8 cellular contexts compared by ENCODE assay signal in the genomic region with DNA sequence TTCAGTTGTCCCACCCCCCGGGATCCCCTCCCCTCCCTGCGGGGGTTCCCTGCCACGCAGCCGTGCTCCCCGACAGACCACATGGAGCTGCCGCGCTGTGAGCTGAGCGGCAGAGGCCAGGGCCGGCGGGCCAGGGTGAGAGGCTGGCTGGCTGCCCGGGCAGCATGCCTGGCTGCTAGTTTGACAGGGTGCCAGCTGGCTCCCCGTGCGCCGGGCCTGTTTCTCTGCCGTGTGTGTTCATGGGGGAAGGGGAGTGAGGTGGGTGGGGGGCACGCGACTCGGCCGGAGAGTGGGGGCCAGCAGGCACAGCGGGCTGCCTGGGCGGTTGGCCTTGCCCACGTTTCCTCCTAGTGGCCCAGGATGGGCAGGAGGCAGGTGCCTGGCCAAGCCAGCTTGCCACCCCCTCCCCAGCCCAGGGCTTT. TPM values are rescaled to one million over a fixed set of nuclear protein-coding genes. Genes with fewer than 3 reads are reported as not detected.
DNase-seq lines count a peak whose midpoint lies in the region; ATAC-seq, FAIRE-seq and TF ChIP-seq lines count a peak whose summit lies in the region.

No MANE protein-coding gene starts in this region.

- no peaks in the 10 kb centered on the region for H3K9me3 Mint-ChIP-seq in chondrocyte (ENCODE audit: low read depth)

- CTCF ChIA-PET in A673 (lab: Charles Lee): interaction anchor here (0.6 to 1.8 kb wide), 4 partner anchors 11 to 512 kb away, joined by 4 to 6 read pairs (median 6); no protein-coding TSS in a partner anchor
- CTCF ChIA-PET in SK-N-SH (lab: Yijun Ruan, JAX): interaction anchor here (0.6 to 7.2 kb wide), 32 partner anchors 8 to 177 kb away, joined by 3 to 104 read pairs (median 8); partner anchors contain the start of gene BAHCC1

- no peak overlapping the region for H3K27ac Mint-ChIP-seq in chondrocyte (ENCODE audit: unreplicated experiment)

- no peak for TF ChIP-seq CTCF in A673 (conservative IDR thresholded peaks at IDR 0.05; ENCODE audit: low read depth, low read length)
- no peak for TF ChIP-seq CTCF in SK-N-SH (IDR thresholded peaks at IDR 0.05)
- TF ChIP-seq CTCF in spleen (IDR thresholded peaks at IDR 0.05 in 8 of 11, conservative IDR thresholded peaks at IDR 0.05 in 3 of 11): no peak
- no peak for TF ChIP-seq CTCF in chondrocyte (IDR thresholded peaks at IDR 0.05)
- no peak for TF ChIP-seq CTCF in D721Med (IDR thresholded peaks at IDR 0.05; ENCODE audit: insufficient read depth, missing control alignments)

- no peaks in the 10 kb centered on the region; the same call in 1 of the 2 replicates for H3K79me2 ChIP-seq in SK-N-SH (ENCODE audit: insufficient read depth)

- H3K4me3 ChIP-seq in A673 (ENCODE audit: low read depth, low read length, poor library complexity, severe bottlenecking) (peak overlapping the region; percentile 21), SK-N-SH (ENCODE audit: low read depth in 2 of 2, low read length in 1 of 2) (peak overlapping the region in 1 of 2 experiments; percentile 4; a peak in 1 of 4 replicates), spleen (peak overlapping the region in 1 of 8 donors; percentile 33)

- no peak overlapping the region for H2AFZ ChIP-seq in SK-N-SH (ENCODE audit: low read depth)

- H3K4me1 ChIP-seq in A673 (ENCODE audit: insufficient read depth, low read length, poor library complexity, severe bottlenecking) (peaks cover 39% of the 10 kb centered on the region), SK-N-SH (ENCODE audit: control insufficient read depth in 1 of 2, insufficient read depth in 2 of 2, low read depth in 1 of 2, low read length in 1 of 2) (peaks cover 21 to 53% of the 10 kb centered on the region in 2 experiments; a peak in 3 of 4 replicates), spleen (peaks cover 28 to 66% (median 51%) of the 10 kb centered on the region in 6 donors)

- no peaks in the 10 kb centered on the region for H3K27me3 Mint-ChIP-seq in chondrocyte (ENCODE audit: low read depth)

- no peak for FAIRE-seq in D721Med (lab: Jason Lieb, UNC)

- no peaks in the 10 kb centered on the region for H3K9me2 ChIP-seq in SK-N-SH

- H3K36me3 ChIP-seq in A673 (ENCODE audit: insufficient read depth, low read length, poor library complexity, severe bottlenecking) (no peaks in the 10 kb centered on the region), SK-N-SH (replicated peaks in 1 of 2; ENCODE audit: control insufficient read depth in 1 of 2, insufficient read depth in 2 of 2, low read length in 1 of 2) (no peaks in the 10 kb centered on the region), spleen (no peaks in the 10 kb centered on the region)

- ATAC-seq in Right ventricle myocardium inferior: peak; percentile 72

- no peak overlapping the region for H3K9ac ChIP-seq in SK-N-SH

- H3K4me2 ChIP-seq in SK-N-SH: peak overlapping the region; percentile 71

- no peaks in the 10 kb centered on the region for H3K36me3 Mint-ChIP-seq in chondrocyte (ENCODE audit: low read depth)

- H3K4me1 Mint-ChIP-seq in chondrocyte (ENCODE audit: low read depth): peaks cover 34% of the 10 kb centered on the region

- DNase-seq in A673 (ENCODE audit: low spot score): peak; percentile 88
- DNase-seq in HT-29 (ENCODE audit: low spot score): peak; percentile 74
- peak; percentile 97 for DNase-seq in SK-N-SH
- DNase-seq in Right ventricle myocardium inferior (ENCODE audit: missing footprints): peak; percentile 87
- DNase-seq in spleen: peak; percentile 83
- DNase-seq in HuH-7 (ENCODE audit: low spot score): no peak
- no peak for DNase-seq in chondrocyte (ENCODE audit: low spot score)
- no peak for DNase-seq in D721Med (ENCODE audit: insufficient read length, low spot score)

- intact Hi-C loops in A673 (cut with micrococcal nuclease; ENCODE audit: unreplicated experiment) (no loop called here), Right ventricle myocardium inferior (cut with DNase I) (no loop called here), spleen (cut with DNase I; ENCODE audit: low total_unique reads) (no loop called here)

- WGBS in SK-N-SH (ENCODE audit: low lambda C conversion rate): 0% methylated on average over 5 of the region's 22 CpGs
- 0 to 4% (median 1%) methylated on average over 1 to 22 of the region's 22 CpGs for WGBS in spleen, 5 donors

- H3F3A ChIP-seq in SK-N-SH (replicated peaks; ENCODE audit: insufficient read depth): peaks cover 4% of the 10 kb centered on the region

- TF ChIP-seq RAD21 in SK-N-SH (IDR thresholded peaks at IDR 0.05; ENCODE audit: low read length): no peak

- no TSS peak for BruUV-seq in A673 (replicated peaks; lab: Mats Ljungman, UMichigan)

- POLR2A ChIA-PET in A673 (lab: Charles Lee; ENCODE audit: low non-redundant PET): interaction anchor here (0.6 to 0.7 kb wide), 2 partner anchors 24 to 79 kb away, joined by 4 to 6 read pairs; no protein-coding TSS in a partner anchor
- POLR2A ChIA-PET in SK-N-SH (lab: Yijun Ruan, JAX): interaction anchor here (0.7 to 4.9 kb wide), 15 partner anchors 10 to 171 kb away, joined by 3 to 28 read pairs (median 5); partner anchors contain the start of genes ACTG1 and BAHCC1

- peak overlapping the region; percentile 65 for H3K27ac ChIP-seq in A673 (ENCODE audit: low read depth, low read length, poor library complexity, severe bottlenecking)
- peak overlapping the region; percentile 15 to 78; a peak in 3 of 4 replicates for H3K27ac ChIP-seq in SK-N-SH (ENCODE audit: low read depth in 2 of 2, low read length in 1 of 2)
- peak overlapping the region in 2 of 8 donors; percentile 8 to 50 for H3K27ac ChIP-seq in spleen

- no peaks in the 10 kb centered on the region for H3K9me3 ChIP-seq in A673 (ENCODE audit: low read depth, low read length, poor library complexity, severe bottlenecking)
- H3K9me3 ChIP-seq in SK-N-SH: no peaks in the 10 kb centered on the region
- H3K9me3 ChIP-seq in spleen: no peaks in the 10 kb centered on the region

- peak in 1 of 2 experiments; percentile 82; a peak in 3 of 4 replicates for TF ChIP-seq EP300 in SK-N-SH (IDR thresholded peaks at IDR 0.05; ENCODE audit: borderline replicate concordance in 1 of 2, low read depth in 1 of 2, low read length in 1 of 2)

- TF ChIP-seq POLR2A in spleen (IDR thresholded peaks at IDR 0.05): no peak

- peaks cover 43% of the 10 kb centered on the region for H4K20me1 ChIP-seq in SK-N-SH (ENCODE audit: insufficient read depth)

- H3K4me3 Mint-ChIP-seq in chondrocyte (ENCODE audit: unreplicated experiment): no peak overlapping the region

- H3K27me3 ChIP-seq in A673 (replicated peaks; ENCODE audit: insufficient read depth, low read depth, low read length, poor library complexity) (no peaks in the 10 kb centered on the region), SK-N-SH (ENCODE audit: insufficient read depth) (no peaks in the 10 kb centered on the region), spleen (replicated peaks in 1 of 7) (peaks cover 0 to 67% (median 39%) of the 10 kb centered on the region in 7 donors)

TF ChIP-seq in SK-N-SH, 30 proteins besides CTCF, POLR2A, EP300 and RAD21 (continues in another document):
- TF ChIP-seq SIN3A (IDR thresholded peaks at IDR 0.05; ENCODE audit: borderline replicate concordance, low read depth, low read length): peak; percentile 93
- no peak for TF ChIP-seq NRF1 (IDR thresholded peaks at IDR 0.05; ENCODE audit: low read depth, low read length)
- TF ChIP-seq NFIC (IDR thresholded peaks at IDR 0.05; ENCODE audit: borderline replicate concordance): peak; percentile 100
- no peak for TF ChIP-seq GABPA (IDR thresholded peaks at IDR 0.05; ENCODE audit: low read depth)
- no peak for TF ChIP-seq EZH2phosphoT487 (IDR thresholded peaks at IDR 0.05; ENCODE audit: borderline replicate concordance, low read depth)
- peak; percentile 88 for TF ChIP-seq TCF12 (IDR thresholded peaks at IDR 0.05)
- TF ChIP-seq RCOR1 (IDR thresholded peaks at IDR 0.05; ENCODE audit: low read length): peak; percentile 89
- TF ChIP-seq MXI1 (IDR thresholded peaks at IDR 0.05; ENCODE audit: low read depth, low read length): peak; percentile 99
- TF ChIP-seq, protein P1, sequence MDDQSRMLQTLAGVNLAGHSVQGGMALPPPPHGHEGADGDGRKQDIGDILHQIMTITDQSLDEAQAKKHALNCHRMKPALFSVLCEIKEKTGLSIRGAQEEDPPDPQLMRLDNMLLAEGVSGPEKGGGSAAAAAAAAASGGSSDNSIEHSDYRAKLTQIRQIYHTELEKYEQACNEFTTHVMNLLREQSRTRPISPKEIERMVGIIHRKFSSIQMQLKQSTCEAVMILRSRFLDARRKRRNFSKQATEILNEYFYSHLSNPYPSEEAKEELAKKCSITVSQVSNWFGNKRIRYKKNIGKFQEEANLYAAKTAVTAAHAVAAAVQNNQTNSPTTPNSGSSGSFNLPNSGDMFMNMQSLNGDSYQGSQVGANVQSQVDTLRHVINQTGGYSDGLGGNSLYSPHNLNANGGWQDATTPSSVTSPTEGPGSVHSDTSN (IDR thresholded peaks at IDR 0.05): peak; percentile 55; the same call in 1 of the 2 replicates
- TF ChIP-seq, protein P2, sequence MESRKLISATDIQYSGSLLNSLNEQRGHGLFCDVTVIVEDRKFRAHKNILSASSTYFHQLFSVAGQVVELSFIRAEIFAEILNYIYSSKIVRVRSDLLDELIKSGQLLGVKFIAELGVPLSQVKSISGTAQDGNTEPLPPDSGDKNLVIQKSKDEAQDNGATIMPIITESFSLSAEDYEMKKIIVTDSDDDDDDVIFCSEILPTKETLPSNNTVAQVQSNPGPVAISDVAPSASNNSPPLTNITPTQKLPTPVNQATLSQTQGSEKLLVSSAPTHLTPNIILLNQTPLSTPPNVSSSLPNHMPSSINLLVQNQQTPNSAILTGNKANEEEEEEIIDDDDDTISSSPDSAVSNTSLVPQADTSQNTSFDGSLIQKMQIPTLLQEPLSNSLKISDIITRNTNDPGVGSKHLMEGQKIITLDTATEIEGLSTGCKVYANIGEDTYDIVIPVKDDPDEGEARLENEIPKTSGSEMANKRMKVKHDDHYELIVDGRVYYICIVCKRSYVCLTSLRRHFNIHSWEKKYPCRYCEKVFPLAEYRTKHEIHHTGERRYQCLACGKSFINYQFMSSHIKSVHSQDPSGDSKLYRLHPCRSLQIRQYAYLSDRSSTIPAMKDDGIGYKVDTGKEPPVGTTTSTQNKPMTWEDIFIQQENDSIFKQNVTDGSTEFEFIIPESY (IDR thresholded peaks at IDR 0.05; ENCODE audit: borderline replicate concordance, low read depth): no peak; the same call in 1 of the 2 replicates

RNA-seq across cellular contexts. Expression of gene BAHCC1, which starts 34.1 kb away (rescaled TPM):
- 74.2 and 80.6 TPM in 2 replicates for total RNA-seq in A673 (2021)
- 10.4 and 11.6 TPM in 2 replicates for total RNA-seq in HT-29 (2014; rRNA removed; shearing (Covaris generic))
- polyA plus RNA-seq in SK-N-SH (2012; rRNA removed): 3.6 and 6.4 TPM in 2 replicates
- polyA plus RNA-seq in SK-N-SH (2012; cell fraction: cytosol; rRNA removed): 1.4 and 4.3 TPM in 2 replicates
- polyA plus RNA-seq in SK-N-SH (2012; cell fraction: nucleus; rRNA removed): 27.3 and 28.3 TPM in 2 replicates
- total RNA-seq in Right ventricle myocardium inferior: 9.9 TPM
- 10 to 100 TPM in 6 of 7 donors, 1 to 10 TPM in 1; 8.7 to 20.3 (median 14.9) TPM for total RNA-seq in spleen
- polyA plus RNA-seq in spleen: 10 to 100 TPM in 1 of 3 donors, 1 to 10 TPM in 2; 1.7 to 10.2 (median 2.0) TPM
- 20.6 to 32.3 TPM (median 22.7 TPM) in 3 replicates for total RNA-seq in chondrocyte

Comparison
In these comparisons a context has a peak if more than half of its experiments do, and no peak if none do; other contexts are left out.
1. DNase-seq: peak in A673 (single experiment), HT-29 (single experiment), SK-N-SH (single experiment), Right ventricle myocardium inferior (single experiment) and spleen (single experiment); none in HuH-7 (single experiment), chondrocyte (single experiment) and D721Med (single experiment).